Comparison of ENCODE assay signal across 24 cellular contexts in the genomic region with DNA sequence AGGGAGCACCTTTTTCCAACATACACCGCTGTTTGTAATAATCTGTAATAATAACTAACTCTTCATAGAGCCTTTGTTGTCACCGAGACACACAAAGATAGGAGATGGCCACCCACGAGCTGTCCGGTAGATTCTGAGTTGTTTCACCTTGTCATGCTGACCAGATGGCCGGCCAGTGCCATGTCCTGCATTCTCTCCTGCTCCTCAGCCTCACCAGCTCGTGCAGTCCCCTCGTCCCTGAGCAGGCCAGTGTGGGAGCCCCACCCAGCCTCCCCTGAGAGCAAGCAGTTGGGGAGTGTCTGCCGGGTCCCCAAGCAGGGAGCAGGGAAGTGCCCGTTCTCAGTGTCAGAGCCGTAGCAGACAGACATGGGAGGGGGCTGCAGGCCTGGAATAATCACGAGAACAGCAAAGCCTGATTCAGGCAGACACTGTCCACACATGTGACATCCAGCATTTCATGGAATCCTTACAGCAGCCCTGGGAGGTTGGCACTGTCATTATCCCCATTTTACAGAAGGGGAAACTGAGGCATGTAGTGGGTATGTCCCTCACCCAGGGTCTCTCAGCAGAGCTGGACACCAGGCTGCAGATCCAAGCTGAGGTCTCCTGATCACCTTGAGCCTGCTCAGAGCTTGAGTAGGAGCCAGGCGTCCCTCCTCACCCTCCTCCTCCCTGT.
DNase-seq lines count a peak whose midpoint lies in the region; ATAC-seq and TF ChIP-seq lines count a peak whose summit lies in the region.
"Had no signal": no experiment of that assay in that cellular context is flagged by ENCODE, and none has a peak within 500 bp of the region (broad histone marks: within the 10 kb centered on the region; RNA-seq: fewer than 3 reads in every experiment).

No MANE protein-coding gene starts in this region.

- intact Hi-C loops in left ventricle myocardium inferior (cut with micrococcal nuclease), result no loop called here
- intact Hi-C loops in heart right ventricle (cut with DNase I), result no loop called here

- H3K27ac ChIP-seq in left ventricle myocardium inferior (replicated peaks) (peak overlapping the region; percentile 15), heart right ventricle (peak overlapping the region in 4 of 10 donors; percentile 6 to 80 (median 24)), gastroesophageal sphincter (peak overlapping the region in 3 of 4 donors; percentile 16 to 65 (median 33))
- H3K27ac ChIP-seq: thyroid gland had no signal

- ATAC-seq in heart right ventricle (no peak), gastroesophageal sphincter (no peak), GM21737 (IDR thresholded peaks at IDR 0.05; ENCODE audit: unreplicated experiment) (no peak), HG03135 (IDR thresholded peaks at IDR 0.05; ENCODE audit: unreplicated experiment) (no peak)
- ATAC-seq: activated CD8-positive, alpha-beta T cell treated with anti-CD3 and anti-CD28 coated beads, Interleukin-2, amount 10 ng/mL, durations not matched to agents 7 days and 5 days had no signal

- TF ChIP-seq CTCF in left ventricle myocardium inferior (IDR thresholded peaks at IDR 0.05; ENCODE audit: borderline replicate concordance) (no peak), heart right ventricle (IDR thresholded peaks at IDR 0.05) (no peak), gastroesophageal sphincter (IDR thresholded peaks at IDR 0.05) (no peak)

- no peaks in the 10 kb centered on the region for H3K36me3 ChIP-seq in left ventricle myocardium inferior
- no peaks in the 10 kb centered on the region for H3K36me3 ChIP-seq in heart right ventricle
- no peaks in the 10 kb centered on the region for H3K36me3 ChIP-seq in gastroesophageal sphincter
- H3K36me3 ChIP-seq: MG63, thyroid gland had no signal

- no peaks in the 10 kb centered on the region for H3K27me3 ChIP-seq in left ventricle myocardium inferior (ENCODE audit: low read depth)
- no peaks in the 10 kb centered on the region for H3K27me3 ChIP-seq in heart right ventricle
- no peaks in the 10 kb centered on the region for H3K27me3 ChIP-seq in gastroesophageal sphincter
- H3K27me3 ChIP-seq: MG63, thyroid gland had no signal

- DNase-seq in left ventricle myocardium inferior (no peak), heart right ventricle (no peak), retina (peak; percentile 40), NCI-H524 treated with DMSO at 0.1 percent for 48 hours (lab: John Stamatoyannopoulos, UW) (no peak), NCI-H69 (lab: John Stamatoyannopoulos, UW) (no peak)
- DNase-seq: activated CD4-positive, alpha-beta T cell treated with anti-CD3 and anti-CD28 coated beads for 1 hour; activated CD8-positive, alpha-beta T cell treated with anti-CD3 and anti-CD28 coated beads, Interleukin-2, amount 10 ng/mL, durations not matched to agents 7 days and 5 days; activated effector memory CD4-positive, alpha-beta T cell treated with anti-CD3 and anti-CD28 coated beads, Interleukin-2, amount 50 U/mL, for 16 hours; activated T-cell treated with anti-CD3 and anti-CD28 coated beads for 4 hours; AML-193; CD8-positive, alpha-beta memory T cell; cortex of kidney; KBM-7; MG63; NCI-H1417; NCI-H2081 treated with DMSO at 0.1 percent for 48 hours; SHP77; stimulated activated CD4-positive, alpha-beta T cell treated with anti-CD3 and anti-CD28 coated beads, Interleukin-4, amount 100 ng/mL, for 1 hour; stimulated activated naive CD4-positive, alpha-beta T cell; T-helper 1 cell; thyroid gland had no signal

- no peak for TF ChIP-seq POLR2A in gastroesophageal sphincter (IDR thresholded peaks at IDR 0.05)

- H3K4me1 ChIP-seq in left ventricle myocardium inferior, result peaks cover 41% of the 10 kb centered on the region
- H3K4me1 ChIP-seq in heart right ventricle, result peaks cover 7 to 42% (median 35%) of the 10 kb centered on the region in 9 donors
- peaks cover 0 to 53% (median 10%) of the 10 kb centered on the region in 3 donors for H3K4me1 ChIP-seq in gastroesophageal sphincter

- TF ChIP-seq EP300 in gastroesophageal sphincter (IDR thresholded peaks at IDR 0.05), result no peak

- H3K4me3 ChIP-seq in left ventricle myocardium inferior (no peak overlapping the region), heart right ventricle (no peak overlapping the region), gastroesophageal sphincter (no peak overlapping the region)
- H3K4me3 ChIP-seq: MG63, thyroid gland had no signal

- WGBS in heart right ventricle, 2 donors, result 83 to 86% methylated on average over 12 of the region's 12 CpGs
- 83 to 100% methylated on average over 1 to 4 of the region's 12 CpGs for WGBS in gastroesophageal sphincter (ENCODE audit: low coverage in 1 of 2), 2 donors

- H3K9me3 ChIP-seq in left ventricle myocardium inferior (replicated peaks) (no peaks in the 10 kb centered on the region), heart right ventricle (no peaks in the 10 kb centered on the region), gastroesophageal sphincter (no peaks in the 10 kb centered on the region)
- H3K9me3 ChIP-seq: MG63, thyroid gland had no signal
